Comparison of ENCODE assay signal across 25 cellular contexts in the genomic region with DNA sequence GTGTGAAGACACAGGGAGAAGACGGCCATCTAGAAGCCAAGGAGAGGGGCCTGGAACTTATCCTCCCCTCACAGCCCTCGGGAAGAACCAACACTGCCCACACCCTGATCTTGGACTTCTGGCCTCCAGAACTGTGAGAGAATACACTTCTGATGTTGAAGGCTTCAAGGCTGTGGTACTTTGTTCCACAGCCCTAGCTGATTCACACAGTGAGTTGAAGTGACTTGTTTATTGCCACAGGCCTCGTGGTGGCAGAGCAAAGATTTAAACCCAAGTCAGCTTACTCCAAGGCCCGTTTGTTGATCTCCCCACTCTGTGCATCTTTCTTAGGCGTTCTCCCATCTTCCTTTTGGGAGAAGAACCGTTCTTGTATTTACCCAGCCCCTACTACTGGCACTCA.
"Had no signal": no experiment of that assay in that cellular context is flagged by ENCODE, and none has a peak within 500 bp of the region (broad histone marks: within the 10 kb centered on the region; RNA-seq: fewer than 3 reads in every experiment).

No MANE protein-coding gene starts in this region.

- H3K27ac ChIP-seq: gastrocnemius medialis, left lung, parathyroid adenoma, right atrium auricular region, thoracic aorta, tibial nerve, upper lobe of left lung had no signal

- H3K4me1 ChIP-seq: gastrocnemius medialis, left lung, parathyroid adenoma, right atrium auricular region, upper lobe of left lung had no signal

- ATAC-seq: effector memory CD8-positive, alpha-beta T cell; gastrocnemius medialis; left cardiac atrium; left lung; natural killer cell treated with Interleukin-12 subunit alpha and Interleukin-12 subunit beta and Interleukin-15 and Interleukin-18, amount 100 ng/mL, for 72 hours; sciatic nerve had no signal

- H3K27me3 Mint-ChIP-seq: natural killer cell treated with Interleukin-12 subunit alpha and Interleukin-12 subunit beta and Interleukin-15 and Interleukin-18, amount 100 ng/mL, for 72 hours; stimulated activated naive CD8-positive, alpha-beta T cell treated with anti-CD3 and anti-CD28 coated beads, Interleukin-15, Interleukin-2, amounts not matched to agents 100 ng/mL and 50 ng/mL, for 24 hours had no signal

- H3K9me3 Mint-ChIP-seq: effector memory CD8-positive, alpha-beta T cell; natural killer cell treated with Interleukin-12 subunit alpha and Interleukin-12 subunit beta and Interleukin-15 and Interleukin-18, amount 100 ng/mL, for 72 hours; neural crest cell had no signal

- H3K4me2 ChIP-seq: smooth muscle cell had no signal

- H3K36me3 ChIP-seq: gastrocnemius medialis, left lung, right atrium auricular region, thoracic aorta, tibial nerve, upper lobe of left lung had no signal

- H3K27me3 ChIP-seq: gastrocnemius medialis, left lung, right atrium auricular region, tibial nerve, upper lobe of left lung had no signal

- H3K9me3 ChIP-seq: gastrocnemius medialis, left lung, right atrium auricular region, thoracic aorta, tibial nerve, upper lobe of left lung had no signal

- DNase-seq: cerebellar nuclear complex; cortex of kidney; effector memory CD8-positive, alpha-beta T cell; erythroblast; foreskin fibroblast; gastrocnemius medialis; head of caudate nucleus; left cardiac atrium; left lung; mesendoderm; stimulated activated CD4-positive, alpha-beta T cell treated with anti-CD3 and anti-CD28 coated beads, Interleukin-12 subunit alpha, Interleukin-12 subunit beta, amount 100 ng/mL, for 4 hours; stimulated activated CD4-positive, alpha-beta T cell treated with anti-CD3 and anti-CD28 coated beads, Interleukin-1b, Interleukin-23, amount 100 ng/mL, for 48 hours; stimulated activated CD4-positive, alpha-beta T cell treated with anti-CD3 and anti-CD28 coated beads, Interleukin-4, amount 100 ng/mL, for 1 hour; stimulated activated CD8-positive, alpha-beta memory T cell treated with anti-CD3 and anti-CD28 coated beads, Interleukin-4, amount 100 ng/mL, for 48 hours; upper lobe of left lung had no signal

- H3K79me2 ChIP-seq: parathyroid adenoma had no signal

- H3K27ac Mint-ChIP-seq: progenitor cell of endocrine pancreas; stimulated activated naive CD8-positive, alpha-beta T cell treated with anti-CD3 and anti-CD28 coated beads, Interleukin-15, Interleukin-2, amounts not matched to agents 100 ng/mL and 50 ng/mL, for 24 hours had no signal

- H3K4me1 Mint-ChIP-seq: neural crest cell had no signal

- H3K36me3 Mint-ChIP-seq: natural killer cell treated with Interleukin-12 subunit alpha and Interleukin-12 subunit beta and Interleukin-15 and Interleukin-18, amount 100 ng/mL, for 72 hours had no signal

- H2AFZ ChIP-seq: parathyroid adenoma had no signal

- H3K4me3 Mint-ChIP-seq: effector memory CD8-positive, alpha-beta T cell; natural killer cell treated with Interleukin-12 subunit alpha and Interleukin-12 subunit beta and Interleukin-15 and Interleukin-18, amount 100 ng/mL, for 72 hours; neural crest cell; stimulated activated naive CD8-positive, alpha-beta T cell treated with anti-CD3 and anti-CD28 coated beads, Interleukin-15, Interleukin-2, amounts not matched to agents 100 ng/mL and 50 ng/mL, for 24 hours had no signal

- H3K4me3 ChIP-seq: gastrocnemius medialis, left lung, right atrium auricular region, smooth muscle cell, thoracic aorta, tibial nerve, upper lobe of left lung had no signal
